Comparison of ENCODE assay signal across 8 cellular contexts in the genomic region with DNA sequence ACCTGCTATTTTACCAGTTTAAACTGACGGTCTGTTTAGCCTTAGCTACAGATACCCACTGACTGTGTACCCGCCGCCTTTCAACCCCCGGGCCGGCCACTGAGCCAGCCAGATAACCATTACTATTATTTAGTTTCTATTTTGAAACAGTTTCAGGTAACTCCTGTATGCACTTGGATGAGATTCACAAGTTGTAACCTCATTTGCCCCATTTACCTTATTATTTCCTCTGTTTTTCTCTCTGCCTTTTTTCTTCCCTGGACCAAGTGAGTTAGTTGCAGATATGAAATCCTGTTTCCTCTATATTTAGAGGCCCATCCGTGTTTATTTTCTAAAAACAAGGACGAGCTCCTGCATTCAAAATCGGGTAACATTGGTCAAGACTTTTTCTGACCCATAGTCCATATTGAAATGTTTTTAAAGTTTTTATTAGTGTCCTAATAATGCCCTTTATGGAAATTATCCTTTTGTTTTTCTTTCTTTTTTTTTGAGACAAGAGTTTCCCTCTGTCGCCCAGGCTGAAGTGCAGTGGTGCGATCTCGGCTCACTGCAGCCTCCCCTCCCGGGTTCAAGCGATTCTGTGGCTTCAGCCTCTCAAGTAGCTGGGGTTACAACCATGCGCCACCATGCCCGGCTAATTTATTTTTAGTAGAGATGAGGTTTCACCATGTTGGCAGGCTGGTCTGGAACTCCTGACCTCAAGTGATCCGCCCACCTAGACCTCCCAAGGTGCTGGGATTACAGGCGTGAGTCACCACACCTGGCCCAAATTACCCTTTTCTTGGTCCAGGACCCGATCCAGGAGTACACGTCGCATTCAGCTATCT. TPM values are rescaled to one million over a fixed set of nuclear protein-coding genes. Genes with fewer than 3 reads are reported as not detected.
A peak's percentile ranks its signal among the peaks of the same experiment; 100 is the strongest.
DNase-seq lines count a peak whose midpoint lies in the region; ATAC-seq, FAIRE-seq and TF ChIP-seq lines count a peak whose summit lies in the region.

No MANE protein-coding gene starts in this region.

- no peaks in the 10 kb centered on the region; the same call in 1 of the 2 replicates for H3K9me3 ChIP-seq in AG04450 (ENCODE audit: control insufficient read depth, insufficient read depth, low read length)
- no peaks in the 10 kb centered on the region for H3K9me3 ChIP-seq in GM12878 (replicated peaks; ENCODE audit: control insufficient read depth, insufficient read depth, low read length)

- no peak for TF ChIP-seq RAD21 in GM12878 (IDR thresholded peaks at IDR 0.05; ENCODE audit: insufficient read depth, low read depth, low read length)

- no peak for TF ChIP-seq POLR2A in GM12878 (IDR thresholded peaks at IDR 0.05; ENCODE audit: low read depth, low read length)

- H3K4me1 ChIP-seq in GM12878 (ENCODE audit: control insufficient read depth, insufficient read depth, low read length): peaks cover 5% of the 10 kb centered on the region

- peak overlapping the region; percentile 74 for H3K4me2 ChIP-seq in GM12878 (ENCODE audit: control insufficient read depth, insufficient read depth)

- H3K9me3 Mint-ChIP-seq in mesothelial cell of epicardium: no peaks in the 10 kb centered on the region

- peak overlapping the region; percentile 98 for H3K27ac Mint-ChIP-seq in mesothelial cell of epicardium

- peaks cover 5% of the 10 kb centered on the region for H3K27me3 Mint-ChIP-seq in mesothelial cell of epicardium (ENCODE audit: low read depth)

- no peak for TF ChIP-seq CTCF in AG04450 (IDR thresholded peaks at IDR 0.05; ENCODE audit: low read depth, low read length)
- TF ChIP-seq CTCF in GM12878 (IDR thresholded peaks at IDR 0.05 in 2 of 3, conservative IDR thresholded peaks at IDR 0.05 in 1 of 3; ENCODE audit: control insufficient read depth in 2 of 3, extremely low read depth in 1 of 3, insufficient read depth in 1 of 3, low read depth in 3 of 3, low read length in 3 of 3): no peak
- no peak for TF ChIP-seq CTCF in mesothelial cell of epicardium (IDR thresholded peaks at IDR 0.05; ENCODE audit: unreplicated experiment)

- POLR2A ChIA-PET in AG04450 (lab: Yijun Ruan, JAX) (interaction anchor here (0.5 to 2.2 kb wide), 8 partner anchors 9 to 54 kb away, joined by 3 to 19 read pairs (median 6); a partner anchor contains a TSS), GM12878 (lab: Charles Lee) (interaction anchor here (0.5 to 2.6 kb wide), 14 partner anchors 12 to 920 kb away, joined by 3 to 17 read pairs (median 4); a partner anchor contains a TSS)

- H3K36me3 Mint-ChIP-seq in mesothelial cell of epicardium: peaks cover 7% of the 10 kb centered on the region

- SMC1A ChIA-PET in GM12878 (lab: Charles Lee; ENCODE audit: uncharacterized antibody, unreplicated experiment): interaction anchor here (0.6 to 4.5 kb wide), 18 partner anchors 13 to 1628 kb away, joined by 3 to 43 read pairs (median 3); a partner anchor contains a TSS

- no peaks in the 10 kb centered on the region for H3K27me3 ChIP-seq in AG04450 (ENCODE audit: control insufficient read depth, insufficient read depth, low read length)
- H3K27me3 ChIP-seq in GM12878 (replicated peaks in 1 of 2; ENCODE audit: control insufficient read depth in 2 of 2, insufficient read depth in 2 of 2, low read length in 1 of 2): no peaks in the 10 kb centered on the region

- peak overlapping the region; percentile 99 for H2AFZ ChIP-seq in GM12878 (ENCODE audit: control insufficient read depth, low read depth, low read length)

- in situ Hi-C loops in GM12878 (cut with MboI): no loop called here

- peak overlapping the region; percentile 89 for H3K4me3 ChIP-seq in AG04450 (ENCODE audit: low read depth, low read length)
- H3K4me3 ChIP-seq in GM12878: peak overlapping the region; percentile 73

- H3K36me3 ChIP-seq in GM12878 (ENCODE audit: control insufficient read depth in 2 of 2, insufficient read depth in 2 of 2, low read length in 1 of 2): peaks cover 5 to 9% of the 10 kb centered on the region in 2 experiments

- peak overlapping the region; percentile 95 for H3K9ac ChIP-seq in GM12878 (ENCODE audit: control insufficient read depth, insufficient read depth, low read length)

- H3K79me2 ChIP-seq in GM12878 (ENCODE audit: control insufficient read depth, insufficient read depth, low read length): peaks cover 7% of the 10 kb centered on the region

- intact Hi-C loops in GM12878 (cut with micrococcal nuclease; ENCODE audit: unreplicated experiment): loop anchor here (1.0 to 2.0 kb wide), 5 partner anchors 22 to 72 kb away; a partner anchor contains a TSS

- DNase-seq in AG04450 (ENCODE audit: low read depth, low spot score) (no peak), GM12878 (ENCODE audit: low read depth, low spot score) (no peak), mesothelial cell of epicardium (ENCODE audit: low spot score in 2 of 2, unreplicated experiment in 2 of 2) (no peak), C1 segment of cervical spinal cord (lab: John Stamatoyannopoulos, UW) (no peak), GOT3 (lab: John Stamatoyannopoulos, UW) (no peak), NCI-H187 (lab: John Stamatoyannopoulos, UW) (no peak)

- FAIRE-seq in GM12878 (lab: Jason Lieb, UNC): no peak

- no peaks in the 10 kb centered on the region for H4K20me1 ChIP-seq in GM12878 (ENCODE audit: control insufficient read depth, insufficient read depth)

- 37% methylated on average over 20 of the region's 20 CpGs for WGBS in GM12878 (ENCODE audit: insufficient coverage, insufficient replicate concordance, low lambda C conversion rate, missing lambda C conversion rate)

- CTCF ChIA-PET in AG04450 (lab: Charles Lee) (interaction anchor here (0.6 to 5.6 kb wide), 17 partner anchors 9 to 264 kb away, joined by 3 to 87 read pairs (median 3); a partner anchor contains a TSS), GM12878 (lab: Yijun Ruan, JAX) (interaction anchor here (0.7 to 5.5 kb wide), 21 partner anchors 10 to 264 kb away, joined by 3 to 85 read pairs (median 4); a partner anchor contains a TSS)

- ATAC-seq in HG02870 (IDR thresholded peaks at IDR 0.05; ENCODE audit: unreplicated experiment) (peak; percentile 3), GM12878 (no peak; the same call in 2 of the 3 replicates), GM18502 (IDR thresholded peaks at IDR 0.05; ENCODE audit: poor library complexity, unreplicated experiment) (no peak)

- RAD21 ChIA-PET in GM12878 (lab: Charles Lee; ENCODE audit: unreplicated experiment): interaction anchor here (0.7 to 2.4 kb wide), 18 partner anchors 16 to 289 kb away, joined by 3 to 26 read pairs (median 4); a partner anchor contains a TSS

- peak overlapping the region; percentile 77 for H3K4me3 Mint-ChIP-seq in mesothelial cell of epicardium

- no peak for TF ChIP-seq EP300 in GM12878 (IDR thresholded peaks at IDR 0.05; ENCODE audit: borderline replicate concordance in 1 of 2, control insufficient read depth in 1 of 2, low read depth in 2 of 2, low read length in 2 of 2)

- H3K27ac ChIP-seq in AG04450 (ENCODE audit: low read depth, low read length) (peak overlapping the region; percentile 97), GM12878 (ENCODE audit: control insufficient read depth, insufficient read depth) (peak overlapping the region; percentile 99)

- BruUV-seq in GM12878 (replicated peaks; lab: Mats Ljungman, UMichigan): TSS peak; percentile 88

- peaks cover 18% of the 10 kb centered on the region for H3K4me1 Mint-ChIP-seq in mesothelial cell of epicardium

RNA-seq across cellular contexts. Expression of a gene that starts 0.8 kb away (rescaled TPM):
- polyA plus RNA-seq in AG04450 (2011; rRNA removed) (7.8 and 11.7 TPM in 2 replicates), GM12878 (2011; rRNA removed) (1.7 and 3.8 TPM in 2 replicates), GM12878 (2014; fragmentation: Illumina TruSeq; extraction: Trizol) (1.8 and 3.8 TPM in 2 replicates), GM12878 (2014; fragmentation: Nextera tagmentation; extraction: Ambion mirVana) (1 to 10 TPM; 4.4 to 5.8 TPM), GM12878 (2014; rRNA removed) (9.7 and 11.1 TPM in 2 replicates), GM12878 (2016; fragmentation: Nextera tagmentation; extraction: Ambion mirVana) (10 to 100 TPM; 10.5 to 13.1 TPM)
- 10.3 and 14.3 TPM in 2 replicates for polyA minus RNA-seq in AG04450 (2011; rRNA and poly(A)+ RNA removed)
- total RNA-seq in GM12878 (2013; cell fraction: nucleolus; rRNA removed): 7.0 and 7.1 TPM in 2 replicates
- total RNA-seq in GM12878 (2014; rRNA removed) (11.6 and 13.2 TPM in 2 replicates), GM12878 (2014; rRNA removed; fragmentation: Illumina TruSeq; extraction: Trizol) (3.8 and 4.7 TPM in 2 replicates), GM12878 (2021) (12.3 and 12.4 TPM in 2 replicates), mesothelial cell of epicardium (13.8 to 14.5 TPM (median 14.0 TPM) in 3 replicates)
- 3.5 TPM for polyA plus RNA-seq in GM12878 (2011; ENCODE audit: low read depth)
- 6.4 and 8.4 TPM in 2 replicates for polyA plus RNA-seq in GM12878 (2011; cell fraction: cytosol; rRNA removed)
- polyA plus RNA-seq in GM12878 (2011; cell fraction: nucleus; rRNA removed): 3.8 and 5.3 TPM in 2 replicates
- 7.3 and 11.5 TPM in 2 replicates for polyA plus RNA-seq in GM12878 (2012)
- 3.9 and 8.0 TPM in 2 replicates for polyA minus RNA-seq in GM12878 (2011; rRNA and poly(A)+ RNA removed)
- polyA minus RNA-seq in GM12878 (2011; cell fraction: cytosol; rRNA and poly(A)+ RNA removed): 1.8 and 3.9 TPM in 2 replicates
- polyA minus RNA-seq in GM12878 (2011; cell fraction: nucleus; rRNA and poly(A)+ RNA removed): 4.0 and 7.7 TPM in 2 replicates

RNA-seq across cellular contexts. Expression of a gene that starts 25.0 kb away (rescaled TPM):
- polyA plus RNA-seq in AG04450 (2011; rRNA removed) (57.3 and 58.9 TPM in 2 replicates), GM12878 (2011; rRNA removed) (11.2 and 20.2 TPM in 2 replicates), GM12878 (2014; fragmentation: Illumina TruSeq; extraction: Trizol) (25.1 and 36.9 TPM in 2 replicates), GM12878 (2014; fragmentation: Nextera tagmentation; extraction: Ambion mirVana) (1 to 10 TPM; 4.6 to 8.6 TPM), GM12878 (2014; rRNA removed) (37.0 and 44.2 TPM in 2 replicates), GM12878 (2016; fragmentation: Nextera tagmentation; extraction: Ambion mirVana) (10 to 100 TPM; 28.4 to 28.7 TPM)
- polyA minus RNA-seq in AG04450 (2011; rRNA and poly(A)+ RNA removed): 41.1 and 48.7 TPM in 2 replicates
- 19.8 and 20.9 TPM in 2 replicates for total RNA-seq in GM12878 (2013; cell fraction: nucleolus; rRNA removed)
- total RNA-seq in GM12878 (2014; rRNA removed) (18.5 and 20.7 TPM in 2 replicates), GM12878 (2014; rRNA removed; fragmentation: Illumina TruSeq; extraction: Trizol) (11.2 and 13.0 TPM in 2 replicates), GM12878 (2021) (58.8 and 58.9 TPM in 2 replicates), mesothelial cell of epicardium (29.4 to 33.9 TPM (median 29.6 TPM) in 3 replicates)
- polyA plus RNA-seq in GM12878 (2011; ENCODE audit: low read depth): 13.9 TPM
- polyA plus RNA-seq in GM12878 (2011; cell fraction: cytosol; rRNA removed): 33.1 and 37.6 TPM in 2 replicates
- 145 and 172 TPM in 2 replicates for polyA plus RNA-seq in GM12878 (2011; cell fraction: nucleus; rRNA removed)
- 27.8 and 28.4 TPM in 2 replicates for polyA plus RNA-seq in GM12878 (2012)
- polyA minus RNA-seq in GM12878 (2011; rRNA and poly(A)+ RNA removed): 11.0 and 22.2 TPM in 2 replicates
- 12.4 and 15.6 TPM in 2 replicates for polyA minus RNA-seq in GM12878 (2011; cell fraction: cytosol; rRNA and poly(A)+ RNA removed)
- polyA minus RNA-seq in GM12878 (2011; cell fraction: nucleus; rRNA and poly(A)+ RNA removed): 13.5 and 22.2 TPM in 2 replicates

RNA-seq across cellular contexts. Expression of a gene that starts 25.5 kb away (rescaled TPM):
- polyA plus RNA-seq in AG04450 (2011; rRNA removed) (16.4 and 18.2 TPM in 2 replicates), GM12878 (2011; rRNA removed) (7.6 and 10.0 TPM in 2 replicates), GM12878 (2014; fragmentation: Illumina TruSeq; extraction: Trizol) (14.5 and 15.6 TPM in 2 replicates), GM12878 (2014; fragmentation: Nextera tagmentation; extraction: Ambion mirVana) (1 to 10 TPM; 1.6 to 2.0 TPM), GM12878 (2014; rRNA removed) (17.5 and 18.7 TPM in 2 replicates), GM12878 (2016; fragmentation: Nextera tagmentation; extraction: Ambion mirVana) (10 to 100 TPM; 12.4 to 12.9 TPM)
- 40.2 and 42.4 TPM in 2 replicates for polyA minus RNA-seq in AG04450 (2011; rRNA and poly(A)+ RNA removed)
- 34.6 and 35.3 TPM in 2 replicates for total RNA-seq in GM12878 (2013; cell fraction: nucleolus; rRNA removed)
- total RNA-seq in GM12878 (2014; rRNA removed) (15.2 and 16.2 TPM in 2 replicates), GM12878 (2014; rRNA removed; fragmentation: Illumina TruSeq; extraction: Trizol) (10.9 and 11.7 TPM in 2 replicates), GM12878 (2021) (23.5 and 25.2 TPM in 2 replicates), mesothelial cell of epicardium (37.1 to 38.3 TPM (median 37.3 TPM) in 3 replicates)
- polyA plus RNA-seq in GM12878 (2011; ENCODE audit: low read depth): 8.8 TPM
- polyA plus RNA-seq in GM12878 (2011; cell fraction: cytosol; rRNA removed): 8.8 and 9.1 TPM in 2 replicates
- polyA plus RNA-seq in GM12878 (2011; cell fraction: nucleus; rRNA removed): 18.0 and 21.1 TPM in 2 replicates
- 10.8 and 12.3 TPM in 2 replicates for polyA plus RNA-seq in GM12878 (2012)
- 14.5 and 18.8 TPM in 2 replicates for polyA minus RNA-seq in GM12878 (2011; rRNA and poly(A)+ RNA removed)
- polyA minus RNA-seq in GM12878 (2011; cell fraction: cytosol; rRNA and poly(A)+ RNA removed): 6.0 and 7.2 TPM in 2 replicates
- polyA minus RNA-seq in GM12878 (2011; cell fraction: nucleus; rRNA and poly(A)+ RNA removed): 6.5 and 13.4 TPM in 2 replicates

RNA-seq across cellular contexts. Expression of a gene that starts 34.6 kb away (rescaled TPM):
- polyA plus RNA-seq in AG04450 (2011; rRNA removed) (29.7 and 37.0 TPM in 2 replicates), GM12878 (2011; rRNA removed) (4.3 and 7.1 TPM in 2 replicates), GM12878 (2014; fragmentation: Illumina TruSeq; extraction: Trizol) (10.9 and 20.9 TPM in 2 replicates), GM12878 (2014; fragmentation: Nextera tagmentation; extraction: Ambion mirVana) (under 1 TPM; 0.16 to 0.29 TPM), GM12878 (2014; rRNA removed) (35.5 and 44.8 TPM in 2 replicates), GM12878 (2016; fragmentation: Nextera tagmentation; extraction: Ambion mirVana) (1 to 10 TPM; 1.6 to 2.4 TPM)
- 40.4 and 42.7 TPM in 2 replicates for polyA minus RNA-seq in AG04450 (2011; rRNA and poly(A)+ RNA removed)
- total RNA-seq in GM12878 (2013; cell fraction: nucleolus; rRNA removed): 8.8 and 11.3 TPM in 2 replicates
- total RNA-seq in GM12878 (2014; rRNA removed) (56.6 and 68.6 TPM in 2 replicates), GM12878 (2014; rRNA removed; fragmentation: Illumina TruSeq; extraction: Trizol) (24.4 and 27.6 TPM in 2 replicates), GM12878 (2021) (68.3 and 71.2 TPM in 2 replicates), mesothelial cell of epicardium (63.0 to 64.2 TPM (median 63.0 TPM) in 3 replicates)
- 12.5 TPM for polyA plus RNA-seq in GM12878 (2011; ENCODE audit: low read depth)
- 8.8 and 12.2 TPM in 2 replicates for polyA plus RNA-seq in GM12878 (2011; cell fraction: cytosol; rRNA removed)
- 9.5 and 12.9 TPM in 2 replicates for polyA plus RNA-seq in GM12878 (2011; cell fraction: nucleus; rRNA removed)
- 24.5 and 35.6 TPM in 2 replicates for polyA plus RNA-seq in GM12878 (2012)
- 8.2 and 15.1 TPM in 2 replicates for polyA minus RNA-seq in GM12878 (2011; rRNA and poly(A)+ RNA removed)
- polyA minus RNA-seq in GM12878 (2011; cell fraction: cytosol; rRNA and poly(A)+ RNA removed): 8.4 and 9.0 TPM in 2 replicates
- 7.0 and 12.8 TPM in 2 replicates for polyA minus RNA-seq in GM12878 (2011; cell fraction: nucleus; rRNA and poly(A)+ RNA removed)

RNA-seq across cellular contexts. Expression of a gene that starts 39.9 kb away (rescaled TPM):
- 0.12 TPM in 2 replicates for polyA plus RNA-seq in AG04450 (2011; rRNA removed)
- not detected in 2 replicates for polyA minus RNA-seq in AG04450 (2011; rRNA and poly(A)+ RNA removed)
- total RNA-seq in GM12878 (2013; cell fraction: nucleolus; rRNA removed): not detected in 2 replicates
- total RNA-seq in GM12878 (2014; rRNA removed): not detected in 2 replicates
- not detected in 2 replicates for total RNA-seq in GM12878 (2014; rRNA removed; fragmentation: Illumina TruSeq; extraction: Trizol)
- total RNA-seq in GM12878 (2021): not detected in 2 replicates
- polyA plus RNA-seq in GM12878 (2011; ENCODE audit: low read depth): not detected
- polyA plus RNA-seq in GM12878 (2011; rRNA removed): not detected in 2 replicates
- polyA plus RNA-seq in GM12878 (2011; cell fraction: cytosol; rRNA removed): not detected in 2 replicates
- polyA plus RNA-seq in GM12878 (2011; cell fraction: nucleus; rRNA removed): 0.18 and 0.29 TPM in 2 replicates
- 0.09 TPM in 1 of 2 replicates, not detected in the other for polyA plus RNA-seq in GM12878 (2012)
- not detected in 2 replicates for polyA plus RNA-seq in GM12878 (2014; fragmentation: Illumina TruSeq; extraction: Trizol)
- polyA plus RNA-seq in GM12878 (2014; fragmentation: Nextera tagmentation; extraction: Ambion mirVana): not detected
- 0.06 and 0.12 TPM in 2 replicates for polyA plus RNA-seq in GM12878 (2014; rRNA removed)
- polyA plus RNA-seq in GM12878 (2016; fragmentation: Nextera tagmentation; extraction: Ambion mirVana): not detected
- polyA minus RNA-seq in GM12878 (2011; rRNA and poly(A)+ RNA removed): not detected in 2 replicates
- polyA minus RNA-seq in GM12878 (2011; cell fraction: cytosol; rRNA and poly(A)+ RNA removed): not detected in 2 replicates
- polyA minus RNA-seq in GM12878 (2011; cell fraction: nucleus; rRNA and poly(A)+ RNA removed): 0.12 TPM in 1 of 2 replicates, not detected in the other
- total RNA-seq in mesothelial cell of epicardium: 0.27 to 0.40 TPM (median 0.34 TPM) in 3 replicates
